11 cellular contexts compared by ENCODE assay signal in genomic region chr1:9404541-9404940, GRCh38.
"Had no signal": no experiment of that assay in that cellular context is flagged by ENCODE, and none has a peak within 500 bp of the region (broad histone marks: within the 10 kb centered on the region; RNA-seq: fewer than 3 reads in every experiment).

No MANE protein-coding gene starts in this region.

- ATAC-seq: effector memory CD8-positive, alpha-beta T cell; foreskin keratinocyte; left lung; T-helper 17 cell had no signal

- H3K4me1 ChIP-seq: foreskin keratinocyte had no signal

- H3K36me3 ChIP-seq: left lung had no signal

- H3K27me3 ChIP-seq: foreskin keratinocyte, left lung had no signal

- H3K4me3 ChIP-seq: left lung had no signal

- DNase-seq: activated CD4-positive, alpha-beta T cell treated with anti-CD3 and anti-CD28 coated beads, Interleukin-2, amount 50 U/mL, for 48 hours; effector memory CD8-positive, alpha-beta T cell; foreskin keratinocyte; glutamatergic neuron; left lung; nephron progenitor cell; nucleus accumbens; retina; stimulated activated CD4-positive, alpha-beta T cell treated with anti-CD3 and anti-CD28 coated beads, Interleukin-1b, Interleukin-23, amount 100 ng/mL, for 48 hours; T-helper 17 cell had no signal

- H3K27ac ChIP-seq: epithelial cell of prostate, foreskin keratinocyte, left lung had no signal

- H3K9me3 ChIP-seq: left lung had no signal
